Comparison of ENCODE assay signal across 8 cellular contexts in genomic region chr2:113626616-113627330, GRCh38. TPM values are rescaled to one million over a fixed set of nuclear protein-coding genes. Genes with fewer than 3 reads are reported as not detected.
DNase-seq lines count a peak whose midpoint lies in the region; ATAC-seq and TF ChIP-seq lines count a peak whose summit lies in the region.
"Not testable (repeated sequence)": the region's sequence is repeated elsewhere in the genome, so short reads cannot be mapped to it uniquely, and the experiment has no call there.

RABL2A (plus strand) TSS chr2:113627266; CDS start chr2:113628607, 1,341 bp downstream.

- TF ChIP-seq CTCF in BE2C (IDR thresholded peaks at IDR 0.05; ENCODE audit: low read depth, low read length), result not testable (repeated sequence)

- CTCF ChIA-PET in activated naive CD4-positive, alpha-beta T cell treated with anti-CD3 and anti-CD28 coated beads for 36 hours (lab: Charles Lee), result not testable (repeated sequence)

- H3K27ac ChIP-seq in muscle layer of duodenum (ENCODE audit: low read length), result not testable (repeated sequence)

- peak; percentile 95 for ATAC-seq in GM19395 (IDR thresholded peaks at IDR 0.05; ENCODE audit: unreplicated experiment)
- peak; percentile 94 for ATAC-seq in HG03159 (IDR thresholded peaks at IDR 0.05; ENCODE audit: unreplicated experiment)

- H3K4me1 Mint-ChIP-seq in activated naive CD4-positive, alpha-beta T cell treated with anti-CD3 and anti-CD28 coated beads for 36 hours (ENCODE audit: low read depth), result peaks cover 12% of the 10 kb centered on the region

- not testable (repeated sequence) for H3K27me3 Mint-ChIP-seq in activated naive CD4-positive, alpha-beta T cell treated with anti-CD3 and anti-CD28 coated beads for 36 hours (ENCODE audit: low read depth)

- not testable (repeated sequence) for H3K9me3 Mint-ChIP-seq in activated naive CD4-positive, alpha-beta T cell treated with anti-CD3 and anti-CD28 coated beads for 36 hours

- H3K27ac Mint-ChIP-seq in activated naive CD4-positive, alpha-beta T cell treated with anti-CD3 and anti-CD28 coated beads for 36 hours, result peak within 1 kb of the TSS; percentile 69

- not testable (repeated sequence) for H3K36me3 ChIP-seq in BE2C; muscle layer of duodenum (ENCODE audit: control insufficient read depth in 1 of 2, insufficient read depth in 2 of 2, low read length in 2 of 2)

- H3K9me3 ChIP-seq in BE2C; muscle layer of duodenum (ENCODE audit: control insufficient read depth in 1 of 2, low read length in 2 of 2): not testable (repeated sequence)

- H3K36me3 Mint-ChIP-seq in activated naive CD4-positive, alpha-beta T cell treated with anti-CD3 and anti-CD28 coated beads for 36 hours (ENCODE audit: low read depth), result not testable (repeated sequence)

- not testable (repeated sequence) for H3K27me3 ChIP-seq in BE2C; muscle layer of duodenum (ENCODE audit: low read depth, low read length)

- H3K4me3 Mint-ChIP-seq in activated naive CD4-positive, alpha-beta T cell treated with anti-CD3 and anti-CD28 coated beads for 36 hours, result peak within 1 kb of the TSS; percentile 80

- H3K4me3 ChIP-seq in BE2C (ENCODE audit: low read depth, low read length), result peak within 1 kb of the TSS; percentile 50
- H3K4me3 ChIP-seq in muscle layer of duodenum (ENCODE audit: low read depth in 1 of 2, low read length in 2 of 2), result peak within 1 kb of the TSS; percentile 50 to 71

- intact Hi-C loops in activated naive CD4-positive, alpha-beta T cell treated with anti-CD3 and anti-CD28 coated beads for 36 hours (cut with micrococcal nuclease), result not testable (repeated sequence)

- not testable (repeated sequence) for H3K4me1 ChIP-seq in BE2C; muscle layer of duodenum (ENCODE audit: control insufficient read depth in 1 of 2, insufficient read depth in 2 of 2, low read length in 2 of 2)

- DNase-seq in BE2C (peak; percentile 63), SK-N-DZ (ENCODE audit: low spot score) (peak; percentile 69), fibroblast of the conjunctiva (ENCODE audit: low read depth) (peak; percentile 49)
- peak; percentile 84 for DNase-seq in activated naive CD4-positive, alpha-beta T cell treated with anti-CD3 and anti-CD28 coated beads for 36 hours
- DNase-seq in stimulated activated CD4-positive, alpha-beta T cell treated with anti-CD3 and anti-CD28 coated beads, TNF-alpha, amount 100 ng/mL, for 48 hours (ENCODE audit: low read depth in 3 of 3), result peak; percentile 63 to 69 (median 64)

RNA-seq across cellular contexts. Expression of gene RABL2A, which starts in this region (rescaled TPM):
- polyA plus RNA-seq in BE2C (2012; ENCODE audit: insufficient read depth, insufficient read length, low read depth), result 12.6 TPM
- 11.0 and 11.5 TPM in 2 replicates for polyA plus RNA-seq in SK-N-DZ (2014; cell fraction: cytosol; rRNA removed)
- 15.2 and 17.4 TPM in 2 replicates for polyA plus RNA-seq in SK-N-DZ (2014; cell fraction: nucleus; rRNA removed)
- total RNA-seq in activated naive CD4-positive, alpha-beta T cell treated with anti-CD3 and anti-CD28 coated beads for 36 hours, result 1 to 10 TPM; 9.2 TPM
